21 cellular contexts compared by ENCODE assay signal in genomic region chr6:152661776-152662175, GRCh38. TPM values are rescaled to one million over a fixed set of nuclear protein-coding genes. Genes with fewer than 3 reads are reported as not detected.
A peak's percentile ranks its signal among the peaks of the same experiment; 100 is the strongest.
DNase-seq lines count a peak whose midpoint lies in the region; FAIRE-seq and TF ChIP-seq lines count a peak whose summit lies in the region.
"Had no signal": no experiment of that assay in that cellular context is flagged by ENCODE, and none has a peak within 500 bp of the region (broad histone marks: within the 10 kb centered on the region; RNA-seq: fewer than 3 reads in every experiment).

No MANE protein-coding gene starts in this region.

- H3K4me2 ChIP-seq in OCI-LY7 (ENCODE audit: low read length), result peak overlapping the region; percentile 37; the same call in 1 of the 2 replicates
- H3K4me2 ChIP-seq: A549, GM23338 had no signal

- no peaks in the 10 kb centered on the region for H4K20me1 ChIP-seq in OCI-LY7 (ENCODE audit: insufficient read depth, low read length)

- TF ChIP-seq CTCF in D721Med (IDR thresholded peaks at IDR 0.05; ENCODE audit: insufficient read depth, missing control alignments), result no peak
- TF ChIP-seq CTCF in OCI-LY7 (conservative IDR thresholded peaks at IDR 0.05; ENCODE audit: low read length), result no peak
- TF ChIP-seq CTCF in retinal pigment epithelial cell (conservative IDR thresholded peaks at IDR 0.05; ENCODE audit: low read depth, low read length), result no peak

- 0 out of 2 replicates have a peak, but pooled peaks cover 2% of the 10 kb centered on the region for H3K9me2 ChIP-seq in OCI-LY7 (ENCODE audit: insufficient read depth, low read length)

- H3K79me2 ChIP-seq in OCI-LY7 (ENCODE audit: insufficient read depth, low read depth, low read length), result no peaks in the 10 kb centered on the region

- H3K27ac ChIP-seq in OCI-LY7 (ENCODE audit: low read depth, low read length, poor library complexity, severe bottlenecking), result no peak overlapping the region
- H3K27ac ChIP-seq: A549 had no signal

- POLR2A ChIA-PET in OCI-LY7 (lab: Charles Lee), result interaction anchor here (0.6 kb wide), 1 partner anchor 349 kb away, joined by 5 read pairs; no protein-coding TSS in a partner anchor

- H3K4me3 ChIP-seq in OCI-LY7 (ENCODE audit: low read depth, low read length, poor library complexity, severe bottlenecking) (no peak overlapping the region), retinal pigment epithelial cell (ENCODE audit: low read length) (no peak overlapping the region)
- H3K4me3 ChIP-seq: A549, GM23338 had no signal

- H2AFZ ChIP-seq in OCI-LY7 (ENCODE audit: low read length), result no peak overlapping the region
- H2AFZ ChIP-seq: GM23338 had no signal

- no TSS peak for BruUV-seq in OCI-LY7 (replicated peaks; lab: Mats Ljungman, UMichigan)

- no peaks in the 10 kb centered on the region for H3K36me3 ChIP-seq in OCI-LY7 (ENCODE audit: insufficient read depth, low read length)

- FAIRE-seq in D721Med (lab: Jason Lieb, UNC), result peak; percentile 58
- FAIRE-seq: A549, GM12891, GM18507 had no signal

- CTCF ChIA-PET in OCI-LY7 (lab: Charles Lee; ENCODE audit: unreplicated experiment), result no interaction called here

- peaks cover 10% of the 10 kb centered on the region for H3K4me1 ChIP-seq in OCI-LY7 (ENCODE audit: insufficient read depth, low read length, poor library complexity, severe bottlenecking)
- H3K4me1 ChIP-seq: A549, Caco-2 had no signal

- intact Hi-C loops in OCI-LY7 (cut with micrococcal nuclease; ENCODE audit: unreplicated experiment), result no loop called here

- no peaks in the 10 kb centered on the region for H3K9me3 ChIP-seq in OCI-LY7 (ENCODE audit: low read length)
- H3K9me3 ChIP-seq: A549, Caco-2 had no signal

- DNase-seq in D721Med (ENCODE audit: insufficient read length, low spot score) (no peak), OCI-LY7 (ENCODE audit: low spot score) (no peak), retinal pigment epithelial cell (ENCODE audit: low read depth) (peak; percentile 42), NCI-H146 treated with DMSO at 0.1 percent for 48 hours (lab: John Stamatoyannopoulos, UW; ENCODE audit: unreplicated experiment) (no peak), NCI-H1436 (lab: John Stamatoyannopoulos, UW) (no peak), DMS153 (lab: John Stamatoyannopoulos, UW) (no peak)
- DNase-seq: 8988T; C1 segment of cervical spinal cord; Caco-2; CD4-positive, alpha-beta memory T cell; DMS 273 treated with DMSO at 0.1 percent for 48 hours; DMS53; DMS79 treated with DMSO at 0.1 percent for 48 hours; GF-D8; H9 had no signal

RNA-seq across cellular contexts. Expression of gene SYNE1, which starts 24.6 kb away (rescaled TPM):
- total RNA-seq in OCI-LY7 (2014; rRNA removed; shearing (Covaris generic)), result 53.1 and 74.6 TPM in 2 replicates
- total RNA-seq in OCI-LY7 (2022), result 140 and 174 TPM in 2 replicates

RNA-seq across cellular contexts. Expression of gene MYCT1, which starts 35.9 kb away (rescaled TPM):
- total RNA-seq in OCI-LY7 (2014; rRNA removed; shearing (Covaris generic)), result 0.47 and 1.7 TPM in 2 replicates
- 2.9 and 3.5 TPM in 2 replicates for total RNA-seq in OCI-LY7 (2022)
- total RNA-seq: Caco-2; CD4-positive, alpha-beta memory T cell; G401; H4 had no signal
